8 cellular contexts compared by ENCODE assay signal in genomic region chr13:33723772-33724435, GRCh38.
DNase-seq lines count a peak whose midpoint lies in the region; ATAC-seq and TF ChIP-seq lines count a peak whose summit lies in the region.

No MANE protein-coding gene starts in this region.

- TF ChIP-seq EP300 in upper lobe of left lung (IDR thresholded peaks at IDR 0.05): no peak

- peak overlapping the region; percentile 2 to 81 (median 36) for H3K27ac ChIP-seq in upper lobe of left lung

- 4 to 7% methylated on average over 4 of the region's 4 CpGs for WGBS in upper lobe of left lung, 2 donors

- H3K36me3 ChIP-seq in upper lobe of left lung: no peaks in the 10 kb centered on the region

- H3K4me3 Mint-ChIP-seq in osteocyte (ENCODE audit: unreplicated experiment): no peak overlapping the region

- no peak overlapping the region for H3K4me3 ChIP-seq in upper lobe of left lung

- POLR2A ChIA-PET in HEK293T (lab: Yijun Ruan, JAX): no interaction called here

- no peak for TF ChIP-seq POLR2A in upper lobe of left lung (IDR thresholded peaks at IDR 0.05)

- peaks cover 8% of the 10 kb centered on the region for H3K9me3 Mint-ChIP-seq in osteocyte (ENCODE audit: unreplicated experiment)

- no peaks in the 10 kb centered on the region for H3K9me3 ChIP-seq in upper lobe of left lung

- H3K27ac Mint-ChIP-seq in osteocyte (ENCODE audit: unreplicated experiment): peak overlapping the region; percentile 65

- peak; percentile 74 for TF ChIP-seq CTCF in GM10266 (IDR thresholded peaks at IDR 0.05; ENCODE audit: control insufficient read depth, insufficient read depth, low read depth, missing control alignments)
- TF ChIP-seq CTCF in osteocyte (IDR thresholded peaks at IDR 0.05): peak; percentile 89
- peak; percentile 47 to 82 (median 66) for TF ChIP-seq CTCF in upper lobe of left lung (IDR thresholded peaks at IDR 0.05)

- H3K36me3 Mint-ChIP-seq in osteocyte (ENCODE audit: unreplicated experiment): no peaks in the 10 kb centered on the region

- ATAC-seq in upper lobe of left lung (ENCODE audit: low FRiP score in 2 of 2): peak; percentile 86

- CTCF ChIA-PET in HEK293T (lab: Yijun Ruan, JAX): interaction anchor here (0.6 to 1.1 kb wide), 2 partner anchors 46 to 181 kb away, joined by 3 to 4 read pairs; no protein-coding TSS in a partner anchor

- peaks cover 6 to 48% (median 38%) of the 10 kb centered on the region in 4 donors for H3K4me1 ChIP-seq in upper lobe of left lung

- DNase-seq in GM10266 (ENCODE audit: extremely low spot score) (peak; percentile 51), HEK293T (ENCODE audit: extremely low spot score) (peak; percentile 77), MV-4-11 (lab: John Stamatoyannopoulos, UW) (peak; percentile 72), SK-N-DZ (ENCODE audit: low spot score) (peak; percentile 81), germinal center (ENCODE audit: low spot score) (peak; percentile 79), osteocyte (ENCODE audit: extremely low spot score, unreplicated experiment) (no peak), upper lobe of left lung (peak in 1 of 2 donors; percentile 90)
- peak; percentile 69 for DNase-seq in activated naive CD4-positive, alpha-beta T cell treated with Interleukin-2 at 50 U/mL for 16 hours

- no peaks in the 10 kb centered on the region for H3K27me3 Mint-ChIP-seq in osteocyte (ENCODE audit: unreplicated experiment)

- H3K27me3 ChIP-seq in upper lobe of left lung: no peaks in the 10 kb centered on the region

- peaks cover 33% of the 10 kb centered on the region for H3K4me1 Mint-ChIP-seq in osteocyte (ENCODE audit: unreplicated experiment)

TF ChIP-seq in HEK293T, 16 proteins besides CTCF, POLR2A, EP300 and RAD21:
- no peak for TF ChIP-seq HDGF (IDR thresholded peaks at IDR 0.05; ENCODE audit: borderline replicate concordance)
- no peak for TF ChIP-seq FOXA1 (IDR thresholded peaks at IDR 0.05)
- TF ChIP-seq ARNT (IDR thresholded peaks at IDR 0.05): no peak
- TF ChIP-seq SP1 (IDR thresholded peaks at IDR 0.05): no peak
- TF ChIP-seq BHLHE40 (IDR thresholded peaks at IDR 0.05; ENCODE audit: borderline replicate concordance): no peak
- TF ChIP-seq SUZ12 (IDR thresholded peaks at IDR 0.05): no peak
- no peak for TF ChIP-seq TARDBP (IDR thresholded peaks at IDR 0.05)
- no peak for TF ChIP-seq ELF4 (IDR thresholded peaks at IDR 0.05)
- TF ChIP-seq NFRKB (IDR thresholded peaks at IDR 0.05): no peak
- no peak for TF ChIP-seq CTBP1 (IDR thresholded peaks at IDR 0.05; ENCODE audit: borderline replicate concordance)
- no peak for TF ChIP-seq LEF1 (IDR thresholded peaks at IDR 0.05; ENCODE audit: borderline replicate concordance)
- TF ChIP-seq L3MBTL2 (conservative IDR thresholded peaks at IDR 0.05): no peak
- TF ChIP-seq FOXK2 (IDR thresholded peaks at IDR 0.05): no peak
